In the genomic region with DNA sequence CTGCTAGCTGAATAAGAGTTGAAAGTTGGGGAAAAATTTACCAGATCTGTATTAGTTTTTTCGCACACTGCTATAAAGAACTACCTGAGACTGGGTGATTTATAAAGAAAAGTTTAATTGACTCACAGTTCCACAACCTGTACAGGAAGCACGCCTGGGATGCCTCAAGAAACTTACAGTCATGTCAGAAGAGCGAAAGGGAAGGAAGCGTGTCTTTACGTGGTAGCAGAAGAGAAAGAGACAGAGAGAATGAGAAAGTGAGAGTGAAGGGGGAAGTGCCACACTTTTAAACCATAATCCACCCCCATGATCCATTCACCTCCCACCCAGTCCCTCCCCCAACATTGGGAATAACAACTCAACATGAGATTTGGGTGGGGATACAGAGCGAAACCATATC, we compare ENCODE assay signal across 15 cellular contexts.
A peak's percentile ranks its signal among the peaks of the same experiment; 100 is the strongest.
DNase-seq lines count a peak whose midpoint lies in the region; ATAC-seq and FAIRE-seq lines count a peak whose summit lies in the region.
"Had no signal": no experiment of that assay in that cellular context is flagged by ENCODE, and none has a peak within 500 bp of the region (broad histone marks: within the 10 kb centered on the region; RNA-seq: fewer than 3 reads in every experiment).

No MANE protein-coding gene starts in this region.

- ATAC-seq in GM21717 (IDR thresholded peaks at IDR 0.05; ENCODE audit: unreplicated experiment) (peak; percentile 75), HG03108 (IDR thresholded peaks at IDR 0.05; ENCODE audit: unreplicated experiment) (peak; percentile 70), esophagus mucosa (no peak)
- ATAC-seq: psoas muscle had no signal

- FAIRE-seq in GM19239 (lab: Jason Lieb, UNC) = no peak

- DNase-seq in stimulated activated CD4-positive, alpha-beta T cell treated with anti-CD3 and anti-CD28 coated beads, Interleukin-15, amount 100 ng/mL, for 24 hours = peak; percentile 6
- no peak for DNase-seq in stimulated activated CD4-positive, alpha-beta T cell treated with anti-CD3 and anti-CD28 coated beads, Interleukin-4, amount 100 ng/mL, for 4 hours
- DNase-seq in GM19239 (ENCODE audit: insufficient read length, low spot score) (no peak), KG1 (lab: John Stamatoyannopoulos, UW) (no peak), NCI-H1092 treated with DMSO at 0.1 percent for 48 hours (lab: John Stamatoyannopoulos, UW) (no peak)
- DNase-seq: activated CD4-positive, alpha-beta T cell treated with anti-CD3 and anti-CD28 coated beads, Interleukin-2, amount 50 U/mL, for 1 hour; CD4-positive, alpha-beta memory T cell; mammary epithelial cell; NCI-H1436; NCI-H226; psoas muscle; SHP77 treated with DMSO at 0.1 percent for 48 hours had no signal
